In the genomic region with DNA sequence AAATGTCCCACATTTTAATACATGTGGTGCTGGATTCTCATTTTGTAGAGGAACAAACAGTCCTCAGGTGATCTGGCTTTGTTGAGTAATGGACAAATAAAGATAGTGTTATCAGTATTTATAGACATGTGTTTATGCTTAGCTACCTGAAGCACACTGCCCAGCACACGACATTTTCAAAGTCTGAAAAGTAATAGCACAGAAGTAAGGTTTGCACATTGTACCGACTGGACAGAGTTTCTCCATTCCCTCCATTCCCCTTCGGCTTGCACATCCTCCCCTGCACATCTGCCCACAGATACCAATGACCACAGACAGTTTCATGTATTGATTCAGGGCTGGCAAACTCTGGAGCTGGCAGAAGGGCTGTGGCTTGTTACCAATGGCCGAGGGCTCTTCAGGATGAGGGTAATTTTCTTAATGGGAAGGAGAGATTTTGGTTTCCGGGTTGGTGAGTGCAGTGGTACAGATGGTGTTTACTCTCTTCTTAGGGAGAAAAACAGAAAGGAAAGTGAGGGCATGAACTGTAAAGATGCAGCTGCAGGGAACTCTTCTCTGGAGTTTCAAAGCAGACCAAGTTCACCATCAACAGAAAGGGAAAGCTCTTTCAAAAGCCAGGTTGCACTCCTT, we compare ENCODE assay signal across 1 cellular context.
TF ChIP-seq lines count a peak whose summit lies in the region.

No MANE protein-coding gene starts in this region.

TF ChIP-seq in SK-N-SH treated with all-trans-retinoic acid at 6 μM for 48 hours, 23 proteins besides CTCF, POLR2A, EP300 and RAD21 (continued from another document):
- TF ChIP-seq, protein P1, sequence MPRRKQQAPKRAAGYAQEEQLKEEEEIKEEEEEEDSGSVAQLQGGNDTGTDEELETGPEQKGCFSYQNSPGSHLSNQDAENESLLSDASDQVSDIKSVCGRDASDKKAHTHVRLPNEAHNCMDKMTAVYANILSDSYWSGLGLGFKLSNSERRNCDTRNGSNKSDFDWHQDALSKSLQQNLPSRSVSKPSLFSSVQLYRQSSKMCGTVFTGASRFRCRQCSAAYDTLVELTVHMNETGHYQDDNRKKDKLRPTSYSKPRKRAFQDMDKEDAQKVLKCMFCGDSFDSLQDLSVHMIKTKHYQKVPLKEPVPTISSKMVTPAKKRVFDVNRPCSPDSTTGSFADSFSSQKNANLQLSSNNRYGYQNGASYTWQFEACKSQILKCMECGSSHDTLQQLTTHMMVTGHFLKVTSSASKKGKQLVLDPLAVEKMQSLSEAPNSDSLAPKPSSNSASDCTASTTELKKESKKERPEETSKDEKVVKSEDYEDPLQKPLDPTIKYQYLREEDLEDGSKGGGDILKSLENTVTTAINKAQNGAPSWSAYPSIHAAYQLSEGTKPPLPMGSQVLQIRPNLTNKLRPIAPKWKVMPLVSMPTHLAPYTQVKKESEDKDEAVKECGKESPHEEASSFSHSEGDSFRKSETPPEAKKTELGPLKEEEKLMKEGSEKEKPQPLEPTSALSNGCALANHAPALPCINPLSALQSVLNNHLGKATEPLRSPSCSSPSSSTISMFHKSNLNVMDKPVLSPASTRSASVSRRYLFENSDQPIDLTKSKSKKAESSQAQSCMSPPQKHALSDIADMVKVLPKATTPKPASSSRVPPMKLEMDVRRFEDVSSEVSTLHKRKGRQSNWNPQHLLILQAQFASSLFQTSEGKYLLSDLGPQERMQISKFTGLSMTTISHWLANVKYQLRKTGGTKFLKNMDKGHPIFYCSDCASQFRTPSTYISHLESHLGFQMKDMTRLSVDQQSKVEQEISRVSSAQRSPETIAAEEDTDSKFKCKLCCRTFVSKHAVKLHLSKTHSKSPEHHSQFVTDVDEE (CRISPR knock-in tag; IDR thresholded peaks at IDR 0.05): no peak
- TF ChIP-seq CREB5 (CRISPR knock-in tag; IDR thresholded peaks at IDR 0.05; ENCODE audit: low read depth) (no peak), ISL1 (CRISPR knock-in tag; IDR thresholded peaks at IDR 0.05) (no peak), ESRRG (CRISPR knock-in tag; IDR thresholded peaks at IDR 0.05) (no peak)
